ENCODE assay signal across 9 cellular contexts in genomic region chr13:48562296-48563066, GRCh38. TPM values are rescaled to one million over a fixed set of nuclear protein-coding genes. Genes with fewer than 3 reads are reported as not detected.
DNase-seq lines count a peak whose midpoint lies in the region; ATAC-seq and TF ChIP-seq lines count a peak whose summit lies in the region.
"Had no signal": no experiment of that assay in that cellular context is flagged by ENCODE, and none has a peak within 500 bp of the region (broad histone marks: within the 10 kb centered on the region; RNA-seq: fewer than 3 reads in every experiment).

No MANE protein-coding gene starts in this region.

- H3K9me3 Mint-ChIP-seq in CD8-positive, alpha-beta memory T cell: no peaks in the 10 kb centered on the region
- peaks cover 1% of the 10 kb centered on the region for H3K9me3 Mint-ChIP-seq in endodermal cell

- 92 to 95% methylated on average over 3 to 4 of the region's 4 CpGs for WGBS in endodermal cell (ENCODE audit: insufficient coverage in 1 of 2, insufficient read length in 1 of 2), 2 experiments

- no peak overlapping the region for H3K9ac ChIP-seq in endodermal cell (ENCODE audit: extremely low read depth, low read length, poor library complexity, severe bottlenecking)

- peak; percentile 38 to 85 (median 80) for DNase-seq in CD8-positive, alpha-beta memory T cell
- DNase-seq in KG1 (lab: John Stamatoyannopoulos, UW) (peak; percentile 57), NCI-H1105 (lab: John Stamatoyannopoulos, UW) (no peak), cardiac septum (ENCODE audit: low spot score) (no peak), endodermal cell (no peak)
- peak; percentile 38 for DNase-seq in activated CD8-positive, alpha-beta memory T cell treated with anti-CD3 and anti-CD28 coated beads, Interleukin-2, amount 50 U/mL, for 1 hour (ENCODE audit: extremely low read depth)

- POLR2A ChIA-PET in CD8-positive, alpha-beta memory T cell (lab: Charles Lee): interaction anchor here (0.7 to 3.3 kb wide), 10 partner anchors 11 to 468 kb away, joined by 3 to 28 read pairs (median 4); partner anchors contain the start of genes LPAR6, MED4 and RCBTB2

- H3K4me3 Mint-ChIP-seq in CD8-positive, alpha-beta memory T cell: peak overlapping the region; percentile 8 to 79 (median 56)
- H3K4me3 Mint-ChIP-seq in endodermal cell: no peak overlapping the region

- TF ChIP-seq CTCF in neutrophil (IDR thresholded peaks at IDR 0.05): no peak
- TF ChIP-seq CTCF in endodermal cell (conservative IDR thresholded peaks at IDR 0.05): no peak

- H3K4me1 ChIP-seq in CD8-positive, alpha-beta memory T cell (ENCODE audit: insufficient read depth, low read length): peaks cover 32% of the 10 kb centered on the region
- H3K4me1 ChIP-seq in neutrophil (ENCODE audit: control insufficient read depth in 1 of 2, insufficient read depth in 1 of 2, low read depth in 1 of 2, low read length in 1 of 2): peaks cover 66 to 74% of the 10 kb centered on the region in 2 experiments
- H3K4me1 ChIP-seq in endodermal cell (ENCODE audit: control insufficient read depth, insufficient read depth, low read length): no peaks in the 10 kb centered on the region

- peak overlapping the region in 6 of 8 donors; percentile 4 to 85 (median 42) for H3K27ac Mint-ChIP-seq in CD8-positive, alpha-beta memory T cell
- H3K27ac Mint-ChIP-seq in endodermal cell: no peak overlapping the region

- H3K27ac ChIP-seq in CD8-positive, alpha-beta memory T cell (ENCODE audit: low read depth, low read length): no peak overlapping the region
- H3K27ac ChIP-seq in neutrophil (peak overlapping the region; percentile 95), endodermal cell (ENCODE audit: low read depth, low read length) (no peak overlapping the region)
- H3K27ac ChIP-seq: epithelial cell of prostate had no signal

- no peaks in the 10 kb centered on the region for H3K9me3 ChIP-seq in CD8-positive, alpha-beta memory T cell (ENCODE audit: low read length)
- H3K9me3 ChIP-seq in neutrophil (no peaks in the 10 kb centered on the region), endodermal cell (ENCODE audit: control insufficient read depth, low read length) (peaks cover 4% of the 10 kb centered on the region)

- CTCF ChIA-PET in CD8-positive, alpha-beta memory T cell (lab: Charles Lee): interaction anchor here (0.7 to 3.0 kb wide), 12 partner anchors 10 to 547 kb away, joined by 3 to 15 read pairs (median 3); partner anchors contain the start of gene RCBTB2

- H3K4me3 ChIP-seq in CD8-positive, alpha-beta memory T cell (ENCODE audit: low read length): peak overlapping the region; percentile 30
- H3K4me3 ChIP-seq in neutrophil (ENCODE audit: low read depth in 1 of 2, low read length in 1 of 2): peak overlapping the region; percentile 24 to 37
- no peak overlapping the region for H3K4me3 ChIP-seq in endodermal cell (ENCODE audit: low read length)

- H3K27me3 ChIP-seq in CD8-positive, alpha-beta memory T cell (ENCODE audit: insufficient read depth, low read length, poor library complexity, severe bottlenecking): no peaks in the 10 kb centered on the region
- H3K27me3 ChIP-seq in neutrophil (no peaks in the 10 kb centered on the region), endodermal cell (ENCODE audit: control insufficient read depth, insufficient read depth, low read length, poor library complexity, severe bottlenecking) (peaks cover 2% of the 10 kb centered on the region)

- H3K36me3 Mint-ChIP-seq in CD8-positive, alpha-beta memory T cell: peaks cover 0 to 5% (median 2%) of the 10 kb centered on the region in 3 donors
- no peaks in the 10 kb centered on the region for H3K36me3 Mint-ChIP-seq in endodermal cell (ENCODE audit: low read depth)

- no peaks in the 10 kb centered on the region for H3K36me3 ChIP-seq in CD8-positive, alpha-beta memory T cell (ENCODE audit: insufficient read depth, low read length)
- H3K36me3 ChIP-seq in neutrophil (no peaks in the 10 kb centered on the region), endodermal cell (ENCODE audit: control insufficient read depth, insufficient read depth, low read length) (no peaks in the 10 kb centered on the region)

- peaks cover 0 to 3% of the 10 kb centered on the region in 2 donors for H3K27me3 Mint-ChIP-seq in CD8-positive, alpha-beta memory T cell
- peaks cover 5% of the 10 kb centered on the region for H3K27me3 Mint-ChIP-seq in endodermal cell (ENCODE audit: insufficient read depth)

- intact Hi-C loops in cardiac septum (cut with DNase I): no loop called here

- peaks cover 46 to 79% (median 61%) of the 10 kb centered on the region in 3 donors for H3K4me1 Mint-ChIP-seq in CD8-positive, alpha-beta memory T cell
- H3K4me1 Mint-ChIP-seq in endodermal cell: peaks cover 6% of the 10 kb centered on the region

- ATAC-seq in GM21423 (IDR thresholded peaks at IDR 0.05; ENCODE audit: unreplicated experiment): peak; percentile 98

RNA-seq across cellular contexts. Expression of gene RCBTB2, which starts 29.6 kb away (rescaled TPM):
- total RNA-seq in CD8-positive, alpha-beta memory T cell: 1 to 10 TPM; 5.4 to 6.5 TPM
- polyA plus RNA-seq in CD8-positive, alpha-beta memory T cell: 23.4 TPM
- total RNA-seq in cardiac septum: 8.0 TPM
- 1 to 10 TPM; 3.1 to 7.3 TPM for total RNA-seq in endodermal cell
- polyA plus RNA-seq in endodermal cell (2013, experiment 1 of 2): 22.5 TPM
- polyA plus RNA-seq in endodermal cell (2013, experiment 2 of 2): 22.1 TPM

Comparison
In these comparisons a context has a peak if more than half of its experiments do, and no peak if none do; other contexts are left out.
1. DNase-seq: peak in CD8-positive, alpha-beta memory T cell (5 of 5), KG1 (single experiment) and activated CD8-positive, alpha-beta memory T cell treated with anti-CD3 and anti-CD28 coated beads, Interleukin-2, amount 50 U/mL, for 1 hour (single experiment); none in NCI-H1105 (single experiment), cardiac septum (single experiment) and endodermal cell (single experiment).